ENCODE assay signal across 6 cellular contexts in genomic region chr17:67332162-67332508, GRCh38. TPM values are rescaled to one million over a fixed set of nuclear protein-coding genes. Genes with fewer than 3 reads are reported as not detected.
DNase-seq lines count a peak whose midpoint lies in the region; ATAC-seq, FAIRE-seq and TF ChIP-seq lines count a peak whose summit lies in the region.
"Not testable (repeated sequence)": the region's sequence is repeated elsewhere in the genome, so short reads cannot be mapped to it uniquely, and the experiment has no call there.

No MANE protein-coding gene starts in this region.

- 93 to 100% methylated on average over 1 of the region's 1 CpG for WGBS in endodermal cell (ENCODE audit: insufficient coverage in 1 of 2, insufficient read length in 1 of 2), 2 experiments
- WGBS in HepG2 (ENCODE audit: low lambda C conversion rate) = 0% methylated on average over 1 of the region's 1 CpG
- WGBS in liver = 59% methylated on average over 1 of the region's 1 CpG
- 32 to 80% (median 69%) methylated on average over 1 of the region's 1 CpG for WGBS in small intestine, 3 donors

- not testable (repeated sequence) for H3K27ac ChIP-seq in Karpas-422 (ENCODE audit: low read length); endodermal cell (ENCODE audit: low read depth, low read length); HepG2 (ENCODE audit: extremely low read length, insufficient read depth, low read length); liver (ENCODE audit: low read depth in 1 of 2, low read length in 2 of 2); small intestine (ENCODE audit: low read depth in 1 of 2, low read length in 1 of 2)

- H3K9ac ChIP-seq in Karpas-422 (ENCODE audit: low read length); endodermal cell (ENCODE audit: extremely low read depth, low read length, poor library complexity, severe bottlenecking); HepG2 (ENCODE audit: insufficient read depth, low read depth, low read length); liver (ENCODE audit: low read depth in 1 of 2, low read length in 2 of 2): not testable (repeated sequence)

- H3K4me3 Mint-ChIP-seq in endodermal cell = not testable (repeated sequence)

- not testable (repeated sequence) for FAIRE-seq in HepG2 (lab: Jason Lieb, UNC); small intestine (lab: Jason Lieb, UNC)

- 0 out of 4 replicates have a peak, but pooled peaks of 1 of the 2 experiments have one; percentile 20 for TF ChIP-seq EP300 in HepG2 (IDR thresholded peaks at IDR 0.05; ENCODE audit: low read depth in 2 of 2, low read length in 2 of 2)
- TF ChIP-seq EP300 in HepG2 (CRISPR knock-in tag; IDR thresholded peaks at IDR 0.05; ENCODE audit: borderline replicate concordance) = not testable (repeated sequence)

- not testable (repeated sequence) for H3K36me3 Mint-ChIP-seq in endodermal cell (ENCODE audit: low read depth)

- H3K27ac Mint-ChIP-seq in endodermal cell = not testable (repeated sequence)

- intact Hi-C loops in HepG2 (cut with micrococcal nuclease; ENCODE audit: unreplicated experiment) = loop anchor here (10.0 kb wide), 1 partner anchor 57 kb away; no protein-coding TSS in a partner anchor

- CTCF ChIA-PET in HepG2 (lab: Yijun Ruan, JAX; ENCODE audit: low intra/inter-chr PET ratio, low total read pairs) = not testable (repeated sequence)

- not testable (repeated sequence) for H3K4me2 ChIP-seq in Karpas-422 (ENCODE audit: low read depth, low read length, poor library complexity, severe bottlenecking)
- peak overlapping the region; percentile 60 for H3K4me2 ChIP-seq in HepG2 (ENCODE audit: low read depth, low read length)

- not testable (repeated sequence) for H4K20me1 ChIP-seq in Karpas-422 (ENCODE audit: insufficient read depth, low read depth, low read length); HepG2 (ENCODE audit: insufficient read depth, low read length)

- not testable (repeated sequence) for H3K9me3 ChIP-seq in Karpas-422 (ENCODE audit: low read length); endodermal cell (ENCODE audit: control insufficient read depth, low read length); HepG2 (ENCODE audit: low read length); liver (ENCODE audit: control insufficient read depth in 4 of 4, low read length in 3 of 4); small intestine (ENCODE audit: control insufficient read depth, low read depth)

- ATAC-seq in left lobe of liver, HepG2: not testable (repeated sequence)

- not testable (repeated sequence) for H3K27me3 ChIP-seq in Karpas-422 (ENCODE audit: low read length); endodermal cell (ENCODE audit: control insufficient read depth, insufficient read depth, low read length, poor library complexity, severe bottlenecking); HepG2 (ENCODE audit: control insufficient read depth in 1 of 2, insufficient read depth in 2 of 2, low read length in 2 of 2); liver (ENCODE audit: control insufficient read depth in 4 of 4, insufficient read depth in 4 of 4, low read length in 3 of 4); small intestine (ENCODE audit: control insufficient read depth in 2 of 2, insufficient read depth in 2 of 2, low read length in 2 of 2)

- peaks cover 47% of the 10 kb centered on the region for H3K9me3 Mint-ChIP-seq in endodermal cell

- not testable (repeated sequence) for TF ChIP-seq CTCF in endodermal cell (conservative IDR thresholded peaks at IDR 0.05); HepG2 (CRISPR knock-in tag; IDR thresholded peaks at IDR 0.05); liver (IDR thresholded peaks at IDR 0.05; ENCODE audit: low read depth, low read length, missing input control)

- not testable (repeated sequence) for H2AFZ ChIP-seq in Karpas-422 (ENCODE audit: low read length); HepG2 (ENCODE audit: low read length)

- not testable (repeated sequence) for H3K36me3 ChIP-seq in Karpas-422 (ENCODE audit: insufficient read depth, low read length); endodermal cell (ENCODE audit: control insufficient read depth, insufficient read depth, low read length); HepG2 (replicated peaks in 1 of 2; ENCODE audit: control insufficient read depth in 1 of 2, insufficient read depth in 2 of 2, low read length in 2 of 2); liver (ENCODE audit: control insufficient read depth in 4 of 4, insufficient read depth in 3 of 4, low read depth in 1 of 4, low read length in 3 of 4); small intestine (ENCODE audit: control insufficient read depth in 2 of 2, insufficient read depth in 2 of 2, low read length in 2 of 2)

- not testable (repeated sequence) for H3K9me2 ChIP-seq in Karpas-422 (replicated peaks; ENCODE audit: insufficient read depth, low read length)

- not testable (repeated sequence) for TF ChIP-seq POLR2A in HepG2 (IDR thresholded peaks at IDR 0.05; ENCODE audit: insufficient read depth in 1 of 2, low read depth in 2 of 2, low read length in 2 of 2)

- POLR2A ChIA-PET in HepG2 (lab: Yijun Ruan, JAX) = interaction anchor here (1.0 to 1.6 kb wide), 2 partner anchors 10 to 33 kb away, joined by 4 read pairs; no protein-coding TSS in a partner anchor

- in situ Hi-C loops in HepG2 (cut with HindIII; ENCODE audit: extremely low pct_ligation_motif_present, low pct_unique_long_range_greater_than_20kb) = not testable (repeated sequence)

- H3K79me2 ChIP-seq in Karpas-422 (ENCODE audit: low read length); HepG2 (ENCODE audit: insufficient read depth, low read length): not testable (repeated sequence)

- not testable (repeated sequence) for TF ChIP-seq RAD21 in HepG2 (CRISPR knock-in tag; IDR thresholded peaks at IDR 0.05); liver (IDR thresholded peaks at IDR 0.05)

- H3K4me3 ChIP-seq in Karpas-422 (ENCODE audit: low read length); endodermal cell (ENCODE audit: low read length); HepG2 (replicated peaks in 1 of 3; ENCODE audit: insufficient read depth in 1 of 3, low read depth in 2 of 3, low read length in 3 of 3); liver (ENCODE audit: low read depth in 1 of 3, low read length in 3 of 3); small intestine (ENCODE audit: low read depth in 1 of 2, low read length in 2 of 2): not testable (repeated sequence)

- DNase-seq in Karpas-422 = peak; percentile 23
- DNase-seq in endodermal cell = peak; percentile 20
- peak; percentile 12 for DNase-seq in left lobe of liver (ENCODE audit: low spot score)
- peak; percentile 21 for DNase-seq in HepG2 (ENCODE audit: low spot score)
- DNase-seq in small intestine = peak; percentile 25

- peaks cover 12% of the 10 kb centered on the region for H3K4me1 Mint-ChIP-seq in endodermal cell

- H3K27me3 Mint-ChIP-seq in endodermal cell (ENCODE audit: insufficient read depth) = not testable (repeated sequence)

- not testable (repeated sequence) for BruUV-seq in HepG2 (replicated peaks; lab: Mats Ljungman, UMichigan)

- H3K4me1 ChIP-seq in Karpas-422 (ENCODE audit: low read length); endodermal cell (ENCODE audit: control insufficient read depth, insufficient read depth, low read length); small intestine (ENCODE audit: control insufficient read depth in 2 of 2, insufficient read depth in 1 of 2, low read depth in 1 of 2, low read length in 1 of 2): not testable (repeated sequence)
- H3K4me1 ChIP-seq in HepG2 (ENCODE audit: insufficient read depth, low read length) (peaks cover 54% of the 10 kb centered on the region), liver (ENCODE audit: control insufficient read depth in 4 of 4, insufficient read depth in 4 of 4, low read length in 3 of 4) (peaks cover 0 to 11% (median 6%) of the 10 kb centered on the region in 4 donors)

RNA-seq across cellular contexts. Expression of gene PSMD12, which starts 34.2 kb away (rescaled TPM):
- total RNA-seq in Karpas-422 (2014; rRNA removed; shearing (Covaris generic); ENCODE audit: low replicate concordance) = 18.7 TPM in 2 replicates
- total RNA-seq in endodermal cell (10 to 100 TPM; 70.9 to 71.7 TPM), left lobe of liver (28.1 TPM), HepG2 (2016; rRNA removed; fragmentation: Illumina TruSeq; extraction: Trizol) (71.7 and 115 TPM in 2 replicates), liver (10 to 100 TPM; 17.3 to 34.0 TPM)
- 47.2 TPM for polyA plus RNA-seq in endodermal cell (2013, experiment 1 of 2)
- 44.4 TPM for polyA plus RNA-seq in endodermal cell (2013, experiment 2 of 2)
- 7.4 and 12.1 TPM in 2 replicates for total RNA-seq in HepG2 (2016; cell fraction: cytosol; rRNA removed; fragmentation: Illumina TruSeq; extraction: Trizol; ENCODE audit: low read depth)
- 75.7 and 110 TPM in 2 replicates for total RNA-seq in HepG2 (2016; cell fraction: insoluble cytoplasmic fraction; rRNA removed; fragmentation: Illumina TruSeq; extraction: Trizol)
- total RNA-seq in HepG2 (2016; cell fraction: membrane; rRNA removed; fragmentation: Illumina TruSeq; extraction: Trizol) = 18.1 and 21.0 TPM in 2 replicates
- 55.8 and 57.0 TPM in 2 replicates for total RNA-seq in HepG2 (2016; cell fraction: nucleus; rRNA removed; fragmentation: Illumina TruSeq; extraction: Trizol)
- polyA plus RNA-seq in HepG2 (2011; rRNA removed) (25.3 and 27.4 TPM in 2 replicates), liver (10 to 100 TPM; 20.8 to 30.5 TPM), small intestine (10 to 100 TPM; 12.5 to 17.4 (median 15.9) TPM)
- polyA plus RNA-seq in HepG2 (2011; cell fraction: cytosol; rRNA removed) = 15.9 and 21.9 TPM in 2 replicates
- 13.2 and 13.6 TPM in 2 replicates for polyA plus RNA-seq in HepG2 (2011; cell fraction: nucleus; rRNA removed)
- polyA plus RNA-seq in HepG2 (2012) = 54.8 and 61.8 TPM in 2 replicates
- 10.3 and 10.9 TPM in 2 replicates for polyA plus RNA-seq in HepG2 (2016; cell fraction: cytosol; fragmentation: Illumina TruSeq; extraction: Trizol; ENCODE audit: low read depth)
- 145 and 154 TPM in 2 replicates for polyA plus RNA-seq in HepG2 (2016; cell fraction: insoluble cytoplasmic fraction; fragmentation: Illumina TruSeq; extraction: Trizol; ENCODE audit: low read depth)
- polyA plus RNA-seq in HepG2 (2016; cell fraction: membrane; fragmentation: Illumina TruSeq; extraction: Trizol; ENCODE audit: low read depth) = 14.8 and 15.6 TPM in 2 replicates
- 77.3 and 80.9 TPM in 2 replicates for polyA plus RNA-seq in HepG2 (2016; cell fraction: nucleus; fragmentation: Illumina TruSeq; extraction: Trizol; ENCODE audit: insufficient read depth, low read depth)
- 7.5 and 11.6 TPM in 2 replicates for polyA minus RNA-seq in HepG2 (2011; rRNA and poly(A)+ RNA removed; ENCODE audit: low replicate concordance)
- 26.6 and 26.8 TPM in 2 replicates for polyA minus RNA-seq in HepG2 (2011; cell fraction: cytosol; rRNA and poly(A)+ RNA removed)
- 50.7 and 56.8 TPM in 2 replicates for polyA minus RNA-seq in HepG2 (2011; cell fraction: nucleus; rRNA and poly(A)+ RNA removed)

RNA-seq across cellular contexts. Expression of gene PITPNC1, which starts 44.9 kb away (rescaled TPM):
- 2.7 and 3.8 TPM in 2 replicates for total RNA-seq in Karpas-422 (2014; rRNA removed; shearing (Covaris generic); ENCODE audit: low replicate concordance)
- total RNA-seq in endodermal cell (10 to 100 TPM; 28.9 to 36.4 TPM), left lobe of liver (13.1 TPM), HepG2 (2016; rRNA removed; fragmentation: Illumina TruSeq; extraction: Trizol) (3.7 and 4.1 TPM in 2 replicates), liver (10 to 100 TPM in 1 of 2 donors, 1 to 10 TPM in 1; 2.3 to 10.2 TPM)
- 16.3 TPM for polyA plus RNA-seq in endodermal cell (2013, experiment 1 of 2)
- 15.6 TPM for polyA plus RNA-seq in endodermal cell (2013, experiment 2 of 2)
- 2.6 and 3.8 TPM in 2 replicates for total RNA-seq in HepG2 (2016; cell fraction: cytosol; rRNA removed; fragmentation: Illumina TruSeq; extraction: Trizol; ENCODE audit: low read depth)
- total RNA-seq in HepG2 (2016; cell fraction: insoluble cytoplasmic fraction; rRNA removed; fragmentation: Illumina TruSeq; extraction: Trizol) = 3.1 and 4.2 TPM in 2 replicates
- total RNA-seq in HepG2 (2016; cell fraction: membrane; rRNA removed; fragmentation: Illumina TruSeq; extraction: Trizol) = 5.9 and 7.2 TPM in 2 replicates
- total RNA-seq in HepG2 (2016; cell fraction: nucleus; rRNA removed; fragmentation: Illumina TruSeq; extraction: Trizol) = 3.4 and 3.9 TPM in 2 replicates
- polyA plus RNA-seq in HepG2 (2011; rRNA removed) (3.8 and 5.7 TPM in 2 replicates), liver (1 to 10 TPM; 3.5 to 7.9 TPM), small intestine (10 to 100 TPM in 1 of 3 donors, 1 to 10 TPM in 1, under 1 TPM in 1; 0.67 to 11.7 (median 3.5) TPM)
- polyA plus RNA-seq in HepG2 (2011; cell fraction: cytosol; rRNA removed) = 3.4 and 4.7 TPM in 2 replicates
- polyA plus RNA-seq in HepG2 (2011; cell fraction: nucleus; rRNA removed) = 1.5 and 1.9 TPM in 2 replicates
- 4.6 and 6.5 TPM in 2 replicates for polyA plus RNA-seq in HepG2 (2012)
- 5.8 and 6.2 TPM in 2 replicates for polyA plus RNA-seq in HepG2 (2016; cell fraction: cytosol; fragmentation: Illumina TruSeq; extraction: Trizol; ENCODE audit: low read depth)
- 4.8 and 6.5 TPM in 2 replicates for polyA plus RNA-seq in HepG2 (2016; cell fraction: insoluble cytoplasmic fraction; fragmentation: Illumina TruSeq; extraction: Trizol; ENCODE audit: low read depth)
- polyA plus RNA-seq in HepG2 (2016; cell fraction: membrane; fragmentation: Illumina TruSeq; extraction: Trizol; ENCODE audit: low read depth) = 8.3 and 9.8 TPM in 2 replicates
- 4.8 and 6.1 TPM in 2 replicates for polyA plus RNA-seq in HepG2 (2016; cell fraction: nucleus; fragmentation: Illumina TruSeq; extraction: Trizol; ENCODE audit: insufficient read depth, low read depth)
- polyA minus RNA-seq in HepG2 (2011; rRNA and poly(A)+ RNA removed; ENCODE audit: low replicate concordance) = 2.4 and 9.2 TPM in 2 replicates
- 3.4 and 3.7 TPM in 2 replicates for polyA minus RNA-seq in HepG2 (2011; cell fraction: cytosol; rRNA and poly(A)+ RNA removed)
- 5.8 and 7.1 TPM in 2 replicates for polyA minus RNA-seq in HepG2 (2011; cell fraction: nucleus; rRNA and poly(A)+ RNA removed)
